16 cellular contexts compared by ENCODE assay signal in the genomic region with DNA sequence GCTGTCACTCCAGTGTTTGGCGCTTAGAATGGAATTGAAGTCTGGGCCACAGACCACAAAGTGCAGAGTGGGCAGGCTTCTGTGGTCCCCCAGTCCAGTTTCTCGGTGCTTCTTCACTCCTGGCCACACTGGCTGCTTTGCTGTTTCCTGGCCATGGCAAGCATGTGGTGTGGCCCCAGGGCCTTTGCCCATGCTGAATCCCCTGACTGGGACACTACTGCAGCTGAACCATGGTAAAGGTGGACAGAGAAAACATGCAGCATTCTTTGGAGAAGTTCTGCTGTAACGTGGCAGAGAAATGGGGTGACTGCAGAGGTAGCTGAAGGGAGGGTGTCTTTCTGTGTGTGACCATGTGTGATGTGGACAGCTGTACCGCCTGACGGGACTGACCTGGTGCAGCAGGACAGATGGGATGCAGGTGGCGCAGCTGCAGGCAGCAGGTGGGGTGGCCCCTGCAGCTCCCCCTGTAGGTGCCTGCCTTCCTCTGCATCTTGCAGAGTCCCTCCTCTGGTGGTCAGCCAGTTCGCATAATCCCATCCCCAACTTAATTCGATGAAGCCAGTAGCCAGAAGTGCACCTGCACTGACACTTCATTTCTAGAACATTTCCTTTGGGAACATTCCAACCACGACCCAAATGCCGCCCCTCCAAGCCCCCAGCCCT. TPM values are rescaled to one million over a fixed set of nuclear protein-coding genes. Genes with fewer than 3 reads are reported as not detected.
DNase-seq lines count a peak whose midpoint lies in the region; ATAC-seq and TF ChIP-seq lines count a peak whose summit lies in the region.
"Had no signal": no experiment of that assay in that cellular context is flagged by ENCODE, and none has a peak within 500 bp of the region (broad histone marks: within the 10 kb centered on the region; RNA-seq: fewer than 3 reads in every experiment).

No MANE protein-coding gene starts in this region.

- peaks cover 32 to 50% (median 42%) of the 10 kb centered on the region in 3 donors for H3K4me1 Mint-ChIP-seq in T-cell

- ATAC-seq in T-cell (replicated peaks in 1 of 4) (no peak), Right ventricle myocardium inferior (no peak), HG03342 (IDR thresholded peaks at IDR 0.05; ENCODE audit: unreplicated experiment) (no peak)
- ATAC-seq: stimulated activated memory B cell treated with anti-CD40 and anti-IgM and Interleukin-4, amounts not matched to agents 10 μg/mL and 1 μg/mL and 100 μg/mL, for 72 hours had no signal

- H3K27ac Mint-ChIP-seq in T-cell, result peak overlapping the region; percentile 25 to 34
- H3K27ac Mint-ChIP-seq: B cell; stimulated activated memory B cell treated with anti-CD40 and anti-IgM and Interleukin-4, amounts not matched to agents 10 μg/mL and 1 μg/mL and 100 μg/mL, for 72 hours had no signal

- DNase-seq in AG04449 (ENCODE audit: low read depth, low spot score) (no peak), GM10248 (ENCODE audit: extremely low spot score) (no peak), T-cell (no peak), germinal center (ENCODE audit: low spot score) (peak; percentile 23), Right ventricle myocardium inferior (ENCODE audit: missing footprints) (no peak), NCI-H1694 treated with DMSO at 0.1 percent for 48 hours (lab: John Stamatoyannopoulos, UW) (no peak), NCI-H1417 (lab: John Stamatoyannopoulos, UW) (no peak)
- DNase-seq: activated CD4-positive, alpha-beta T cell treated with anti-CD3 and anti-CD28 coated beads, Interleukin-2, amount 50 U/mL, for 1 hour; activated gamma-delta T cell treated with Interleukin-2 at 50 U/mL for 16 hours; NCI-H1694; NCI-H510A; stimulated activated CD4-positive, alpha-beta T cell treated with anti-CD3 and anti-CD28 coated beads, Interleukin-4, amount 100 ng/mL, for 24 hours had no signal

- H3K4me3 Mint-ChIP-seq in T-cell, result no peak overlapping the region
- H3K4me3 Mint-ChIP-seq: B cell; stimulated activated memory B cell treated with anti-CD40 and anti-IgM and Interleukin-4, amounts not matched to agents 10 μg/mL and 1 μg/mL and 100 μg/mL, for 72 hours had no signal

- peaks cover 0 to 5% (median 3%) of the 10 kb centered on the region in 3 donors for H3K9me3 Mint-ChIP-seq in T-cell

- no peak overlapping the region for H3K4me3 ChIP-seq in AG04449 (ENCODE audit: low read depth, low read length)

- peak; percentile 10 for TF ChIP-seq CTCF in AG04449 (IDR thresholded peaks at IDR 0.05; ENCODE audit: insufficient read depth, low read length, missing control alignments)
- peak; percentile 7 for TF ChIP-seq CTCF in GM10248 (IDR thresholded peaks at IDR 0.05; ENCODE audit: control extremely low read depth, extremely low read depth, low read depth, missing control alignments)

- CTCF ChIA-PET in AG04449 (lab: Yijun Ruan, JAX) (interaction anchor here (0.6 to 1.3 kb wide), 2 partner anchors 12 to 193 kb away, joined by 3 to 5 read pairs; no protein-coding TSS in a partner anchor), GM10248 (lab: Yijun Ruan, JAX) (interaction anchor here (1.1 to 1.8 kb wide), 5 partner anchors 11 to 226 kb away, joined by 3 to 4 read pairs (median 3); a partner anchor contains a TSS), T-cell (lab: Charles Lee) (interaction anchor here in 1 of 2 donors (1.0 to 1.3 kb wide), 2 partner anchors 10 to 20 kb away, joined by 3 to 4 read pairs; no protein-coding TSS in a partner anchor)

- peaks cover 49% of the 10 kb centered on the region for H3K36me3 Mint-ChIP-seq in T-cell

- POLR2A ChIA-PET in AG04449 (lab: Yijun Ruan, JAX) (no interaction called here), GM10248 (lab: Yijun Ruan, JAX) (no interaction called here), T-cell (lab: Charles Lee) (no interaction called here)

- H3K27me3 Mint-ChIP-seq in T-cell, result no peaks in the 10 kb centered on the region
- H3K27me3 Mint-ChIP-seq: stimulated activated memory B cell treated with anti-CD40 and anti-IgM and Interleukin-4, amounts not matched to agents 10 μg/mL and 1 μg/mL and 100 μg/mL, for 72 hours had no signal

- intact Hi-C loops in Right ventricle myocardium inferior (cut with DNase I), result no loop called here

RNA-seq across cellular contexts. Expression of a gene that starts 13.2 kb away (rescaled TPM):
- total RNA-seq in T-cell (1 to 10 TPM in 3 of 5 donors, under 1 TPM in 1, not detected in 1; 0.70 to 3.8 (median 1.9) TPM), Right ventricle myocardium inferior (not detected)
- total RNA-seq: B cell, G401 had no signal

RNA-seq across cellular contexts. Expression of a gene that starts 29.2 kb away (rescaled TPM):
- total RNA-seq in T-cell (100 to 1,000 TPM in 3 of 5 donors, 10 to 100 TPM in 2; 28.8 to 121 (median 112) TPM), Right ventricle myocardium inferior (41.7 TPM)

RNA-seq across cellular contexts. Expression of a gene that starts 35.5 kb away (rescaled TPM):
- total RNA-seq in T-cell (10 to 100 TPM; 20.7 to 41.9 (median 36.6) TPM), Right ventricle myocardium inferior (6.0 TPM)

RNA-seq across cellular contexts. Expression of a gene that starts 40.0 kb away (rescaled TPM):
- total RNA-seq in T-cell, result 100 to 1,000 TPM; 138 to 169 (median 138) TPM
- 234 TPM for total RNA-seq in Right ventricle myocardium inferior
